In the genomic region with DNA sequence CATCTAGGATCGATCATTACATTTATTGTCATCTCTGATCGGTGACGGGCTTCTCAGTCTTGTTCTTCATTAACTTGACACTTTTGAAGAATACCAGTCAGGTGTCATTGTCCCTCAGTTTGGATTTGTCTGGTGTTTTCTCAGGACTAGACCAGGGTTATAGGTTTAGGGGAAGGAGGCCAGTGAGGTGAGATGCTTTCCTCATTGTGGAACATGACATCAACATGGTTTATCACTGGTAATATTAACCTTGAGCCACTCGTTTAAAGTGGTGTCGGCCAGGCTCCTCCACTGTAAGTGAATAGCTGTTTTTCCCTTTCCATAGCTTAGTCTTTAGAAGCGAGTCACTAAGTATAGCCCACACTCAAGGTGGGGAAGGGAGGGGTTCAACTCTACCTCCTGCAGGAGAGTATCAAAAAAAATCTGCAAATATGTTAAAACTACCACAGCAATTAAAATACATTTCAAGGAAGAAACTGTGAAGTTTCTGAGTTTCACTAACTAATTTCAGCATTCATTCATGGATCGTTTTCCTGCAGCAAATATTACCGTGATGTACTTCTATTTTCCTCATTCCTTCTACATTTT, we compare ENCODE assay signal across 1 cellular context.
TF ChIP-seq lines count a peak whose summit lies in the region.

No MANE protein-coding gene starts in this region.

TF ChIP-seq in HepG2, 621 proteins besides CTCF, POLR2A, EP300 and RAD21:
- no peak for TF ChIP-seq IKZF5 (CRISPR knock-in tag; IDR thresholded peaks at IDR 0.05)
- TF ChIP-seq, protein P1, sequence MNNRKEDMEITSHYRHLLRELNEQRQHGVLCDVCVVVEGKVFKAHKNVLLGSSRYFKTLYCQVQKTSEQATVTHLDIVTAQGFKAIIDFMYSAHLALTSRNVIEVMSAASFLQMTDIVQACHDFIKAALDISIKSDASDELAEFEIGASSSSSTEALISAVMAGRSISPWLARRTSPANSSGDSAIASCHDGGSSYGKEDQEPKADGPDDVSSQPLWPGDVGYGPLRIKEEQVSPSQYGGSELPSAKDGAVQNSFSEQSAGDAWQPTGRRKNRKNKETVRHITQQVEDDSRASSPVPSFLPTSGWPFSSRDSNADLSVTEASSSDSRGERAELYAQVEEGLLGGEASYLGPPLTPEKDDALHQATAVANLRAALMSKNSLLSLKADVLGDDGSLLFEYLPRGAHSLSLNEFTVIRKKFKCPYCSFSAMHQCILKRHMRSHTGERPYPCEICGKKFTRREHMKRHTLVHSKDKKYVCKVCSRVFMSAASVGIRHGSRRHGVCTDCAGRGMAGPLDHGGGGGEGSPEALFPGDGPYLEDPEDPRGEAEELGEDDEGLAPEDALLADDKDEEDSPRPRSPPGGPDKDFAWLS (CRISPR knock-in tag; IDR thresholded peaks at IDR 0.05; ENCODE audit: borderline replicate concordance) = no peak
- peak; percentile 100 for TF ChIP-seq RBM22 (optimal IDR thresholded peaks at IDR 0.05; ENCODE audit: low read length)
- TF ChIP-seq ETV5 (CRISPR knock-in tag; IDR thresholded peaks at IDR 0.05; ENCODE audit: borderline replicate concordance) = no peak
- no peak for TF ChIP-seq ZNF776 (CRISPR knock-in tag; IDR thresholded peaks at IDR 0.05)
- TF ChIP-seq POLR2G (IDR thresholded peaks at IDR 0.05; ENCODE audit: low read depth, low read length) = peak; percentile 80
- TF ChIP-seq POLR2AphosphoS5 (IDR thresholded peaks at IDR 0.05; ENCODE audit: low read depth, low read length) = peak; percentile 64
- 0 out of 2 replicates have a peak, but pooled peaks have one; percentile 18 for TF ChIP-seq ZNF264 (CRISPR knock-in tag; IDR thresholded peaks at IDR 0.05)
